ENCODE assay signal across 8 cellular contexts in genomic region chr11:406796-407650, GRCh38. TPM values are rescaled to one million over a fixed set of nuclear protein-coding genes. Genes with fewer than 3 reads are reported as not detected.
DNase-seq lines count a peak whose midpoint lies in the region; TF ChIP-seq lines count a peak whose summit lies in the region.

No MANE protein-coding gene starts in this region.

- no peaks in the 10 kb centered on the region for H3K36me3 Mint-ChIP-seq in HFFc6 (ENCODE audit: low read depth)

- H3K27me3 Mint-ChIP-seq in HFFc6 (ENCODE audit: insufficient read depth), result no peaks in the 10 kb centered on the region; the same call in 1 of the 2 replicates

- no peaks in the 10 kb centered on the region for H3K9me3 Mint-ChIP-seq in HFFc6

- H3K4me1 Mint-ChIP-seq in HFFc6 (ENCODE audit: low read depth), result no peaks in the 10 kb centered on the region

- DNase-seq in GM04503 (ENCODE audit: low read depth) (peak; percentile 15), HFFc6 (peak; percentile 41), NCI-H2196 (lab: John Stamatoyannopoulos, UW; ENCODE audit: unreplicated experiment) (peak; percentile 80), medulla oblongata (ENCODE audit: extremely low spot score) (peak; percentile 56), OCI-M2 (lab: John Stamatoyannopoulos, UW; ENCODE audit: unreplicated experiment) (no peak)
- peak; percentile 74 to 79 for DNase-seq in activated CD4-positive, alpha-beta T cell treated with anti-CD3 and anti-CD28 coated beads, Interleukin-2, amount 50 U/mL, for 4 hours
- DNase-seq in effector CD4-positive, alpha-beta T cell, result peak; percentile 89
- DNase-seq in stimulated activated CD8-positive, alpha-beta memory T cell treated with anti-CD3 and anti-CD28 coated beads, Interleukin-15, amount 100 ng/mL, for 24 hours (ENCODE audit: low read depth), result peak; percentile 76

- peak overlapping the region; percentile 9; the same call in 1 of the 2 replicates for H3K4me3 Mint-ChIP-seq in HFFc6

- no peak overlapping the region for H3K27ac Mint-ChIP-seq in HFFc6

- peak; percentile 31; the same call in 1 of the 2 replicates for TF ChIP-seq CTCF in HFFc6 (IDR thresholded peaks at IDR 0.05)

RNA-seq across cellular contexts. Expression of gene SIGIRR, which starts 7.8 kb away (rescaled TPM):
- 10 to 100 TPM; 15.9 to 21.6 (median 18.7) TPM for total RNA-seq in HFFc6 (2021; fragmentation: NEBNext Ultra II Directional; extraction: Animal tissue kit (Norgen Biotek cat#: 25700))

RNA-seq across cellular contexts. Expression of gene PKP3, which starts 13.0 kb away (rescaled TPM):
- total RNA-seq in HFFc6 (2021; fragmentation: NEBNext Ultra II Directional; extraction: Animal tissue kit (Norgen Biotek cat#: 25700)), result 1 to 10 TPM; 2.5 to 3.3 (median 2.9) TPM

RNA-seq across cellular contexts. Expression of gene ANO9, which starts 34.8 kb away (rescaled TPM):
- not detected for total RNA-seq in HFFc6 (2021; fragmentation: NEBNext Ultra II Directional; extraction: Animal tissue kit (Norgen Biotek cat#: 25700))

RNA-seq across cellular contexts. Expression of gene B4GALNT4, which starts 37.7 kb away (rescaled TPM):
- total RNA-seq in HFFc6 (2021; fragmentation: NEBNext Ultra II Directional; extraction: Animal tissue kit (Norgen Biotek cat#: 25700)), result 10 to 100 TPM in 1 of 6 experiments, 1 to 10 TPM in 5; 6.4 to 12.1 (median 8.4) TPM

RNA-seq across cellular contexts. Expression of gene PTDSS2, which starts 43.1 kb away (rescaled TPM):
- total RNA-seq in HFFc6 (2021; fragmentation: NEBNext Ultra II Directional; extraction: Animal tissue kit (Norgen Biotek cat#: 25700)), result 10 to 100 TPM; 23.3 to 34.5 (median 27.2) TPM
